ENCODE assay signal across 1 cellular context in the genomic region with DNA sequence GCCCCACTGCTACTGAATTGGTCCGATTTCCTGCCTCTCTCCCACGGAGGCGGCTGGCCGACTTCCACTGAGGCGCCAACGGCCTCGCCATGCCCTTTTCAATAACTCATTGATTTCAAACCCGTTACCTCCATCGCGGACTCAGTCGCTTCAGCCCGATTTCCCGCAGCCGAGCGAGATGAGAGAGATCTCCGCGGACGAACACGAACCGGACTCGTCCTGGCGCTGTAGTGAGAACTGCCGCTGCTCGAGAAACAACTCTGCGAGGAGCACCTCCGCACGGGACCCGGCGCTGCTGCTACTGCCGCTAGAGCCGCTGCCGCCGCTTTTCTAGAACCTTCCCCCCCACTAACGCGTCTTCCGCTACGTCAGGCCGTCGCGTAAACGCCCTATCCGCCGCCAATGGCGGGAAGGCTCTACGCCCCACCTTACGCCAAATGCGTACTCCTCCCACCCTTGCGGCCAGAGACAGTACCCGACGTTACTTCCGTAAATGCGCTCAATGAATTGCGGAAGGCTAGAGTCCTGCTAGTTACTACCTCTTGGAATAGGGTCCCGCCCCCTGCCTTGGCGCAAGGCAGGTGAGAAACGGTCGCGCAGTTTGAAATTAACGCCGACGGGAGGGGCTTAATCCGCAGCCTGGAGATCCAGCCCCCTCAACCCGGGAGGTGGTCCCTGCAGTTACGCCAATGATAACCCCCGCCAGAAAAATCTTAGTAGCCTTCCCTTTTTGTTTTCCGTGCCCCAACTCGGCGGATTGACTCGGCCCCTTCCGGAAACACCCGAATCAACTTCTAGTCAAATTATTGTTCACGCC.
TF ChIP-seq lines count a peak whose summit lies in the region.

A gene (minus strand): TSS at position 303 of the 817 bp plus-strand sequence. CDS start 169 bp downstream, at position 134.

TF ChIP-seq in K562, 482 proteins besides CTCF, POLR2A, EP300 and RAD21 (continued from another document and continues in another):
- TF ChIP-seq, protein P1, sequence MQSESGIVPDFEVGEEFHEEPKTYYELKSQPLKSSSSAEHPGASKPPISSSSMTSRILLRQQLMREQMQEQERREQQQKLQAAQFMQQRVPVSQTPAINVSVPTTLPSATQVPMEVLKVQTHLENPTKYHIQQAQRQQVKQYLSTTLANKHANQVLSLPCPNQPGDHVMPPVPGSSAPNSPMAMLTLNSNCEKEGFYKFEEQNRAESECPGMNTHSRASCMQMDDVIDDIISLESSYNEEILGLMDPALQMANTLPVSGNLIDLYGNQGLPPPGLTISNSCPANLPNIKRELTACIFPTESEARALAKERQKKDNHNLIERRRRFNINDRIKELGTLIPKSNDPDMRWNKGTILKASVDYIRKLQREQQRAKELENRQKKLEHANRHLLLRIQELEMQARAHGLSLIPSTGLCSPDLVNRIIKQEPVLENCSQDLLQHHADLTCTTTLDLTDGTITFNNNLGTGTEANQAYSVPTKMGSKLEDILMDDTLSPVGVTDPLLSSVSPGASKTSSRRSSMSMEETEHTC (IDR thresholded peaks at IDR 0.05), result no peak; the same call in 1 of the 2 replicates
- TF ChIP-seq ASH1L (IDR thresholded peaks at IDR 0.05; ENCODE audit: borderline replicate concordance, low read depth, partially characterized antibody) (peak; percentile 82), ZBTB17 (CRISPR knock-in tag; IDR thresholded peaks at IDR 0.05) (no peak), NR2F6 (CRISPR knock-in tag; IDR thresholded peaks at IDR 0.05) (no peak), ZKSCAN3 (CRISPR knock-in tag; IDR thresholded peaks at IDR 0.05) (no peak), HSF4 (CRISPR knock-in tag; IDR thresholded peaks at IDR 0.05; ENCODE audit: borderline replicate concordance) (no peak), HNRNPH1 (optimal IDR thresholded peaks at IDR 0.05; ENCODE audit: low read depth, low read length) (peak; percentile 96), ADNP (tag; IDR thresholded peaks at IDR 0.05) (no peak), KHSRP (IDR thresholded peaks at IDR 0.05) (no peak), PTTG1 (tag; IDR thresholded peaks at IDR 0.05; ENCODE audit: low read depth) (no peak), CSDE1 (IDR thresholded peaks at IDR 0.05) (peak in 1 of 2 experiments; percentile 80; a peak in 2 of 4 replicates), HNRNPL (IDR thresholded peaks at IDR 0.05; ENCODE audit: low read depth, low read length) (peak; percentile 99), TARDBP (IDR thresholded peaks at IDR 0.05) (no peak), MYC (IDR thresholded peaks at IDR 0.05; ENCODE audit: low read depth, low read length) (no peak), MYC (CRISPR knock-in tag; IDR thresholded peaks at IDR 0.05; ENCODE audit: borderline replicate concordance, low read depth) (peak; percentile 78; the same call in 1 of the 2 replicates), XRCC3 (IDR thresholded peaks at IDR 0.05) (no peak), KLF13 (tag; IDR thresholded peaks at IDR 0.05; ENCODE audit: borderline replicate concordance, low read depth) (peak; percentile 96), NFRKB (IDR thresholded peaks at IDR 0.05; ENCODE audit: low read depth) (peak; percentile 71), KLF1 (tag; IDR thresholded peaks at IDR 0.05) (peak; percentile 88), ZNF589 (CRISPR knock-in tag; IDR thresholded peaks at IDR 0.05; ENCODE audit: low read depth) (no peak), GTF2F1 (IDR thresholded peaks at IDR 0.05; ENCODE audit: low read depth, low read length) (peak; percentile 93), TCF3 (CRISPR knock-in tag; IDR thresholded peaks at IDR 0.05) (no peak), EHMT2 (IDR thresholded peaks at IDR 0.05) (no peak), IFI16 (CRISPR knock-in tag; IDR thresholded peaks at IDR 0.05) (no peak), HCFC1 (IDR thresholded peaks at IDR 0.05; ENCODE audit: low read depth, low read length) (peak; percentile 50; the same call in 1 of the 2 replicates), ZNF830 (CRISPR knock-in tag; IDR thresholded peaks at IDR 0.05) (no peak), NELFE (IDR thresholded peaks at IDR 0.05; ENCODE audit: insufficient read depth, insufficient read length) (peak; percentile 73), HEY1 (CRISPR knock-in tag; IDR thresholded peaks at IDR 0.05; ENCODE audit: borderline replicate concordance) (peak; percentile 16; the same call in 1 of the 2 replicates), ZNF584 (CRISPR knock-in tag; IDR thresholded peaks at IDR 0.05; ENCODE audit: low read depth) (no peak), HDGF (IDR thresholded peaks at IDR 0.05) (no peak), DNMT1 (IDR thresholded peaks at IDR 0.05) (0 out of 2 replicates have a peak, but pooled peaks have one; percentile 68), ZNF124 (CRISPR knock-in tag; IDR thresholded peaks at IDR 0.05) (no peak), ELF1 (tag; IDR thresholded peaks at IDR 0.05) (peak; percentile 70; the same call in 1 of the 2 replicates), ZNF217 (CRISPR knock-in tag; IDR thresholded peaks at IDR 0.05) (no peak), CHD1 (IDR thresholded peaks at IDR 0.05; ENCODE audit: low read length) (peak; percentile 71)
- TF ChIP-seq, protein P2, sequence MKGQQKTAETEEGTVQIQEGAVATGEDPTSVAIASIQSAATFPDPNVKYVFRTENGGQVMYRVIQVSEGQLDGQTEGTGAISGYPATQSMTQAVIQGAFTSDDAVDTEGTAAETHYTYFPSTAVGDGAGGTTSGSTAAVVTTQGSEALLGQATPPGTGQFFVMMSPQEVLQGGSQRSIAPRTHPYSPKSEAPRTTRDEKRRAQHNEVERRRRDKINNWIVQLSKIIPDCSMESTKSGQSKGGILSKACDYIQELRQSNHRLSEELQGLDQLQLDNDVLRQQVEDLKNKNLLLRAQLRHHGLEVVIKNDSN (CRISPR knock-in tag; IDR thresholded peaks at IDR 0.05), result no peak
- TF ChIP-seq, protein P3, sequence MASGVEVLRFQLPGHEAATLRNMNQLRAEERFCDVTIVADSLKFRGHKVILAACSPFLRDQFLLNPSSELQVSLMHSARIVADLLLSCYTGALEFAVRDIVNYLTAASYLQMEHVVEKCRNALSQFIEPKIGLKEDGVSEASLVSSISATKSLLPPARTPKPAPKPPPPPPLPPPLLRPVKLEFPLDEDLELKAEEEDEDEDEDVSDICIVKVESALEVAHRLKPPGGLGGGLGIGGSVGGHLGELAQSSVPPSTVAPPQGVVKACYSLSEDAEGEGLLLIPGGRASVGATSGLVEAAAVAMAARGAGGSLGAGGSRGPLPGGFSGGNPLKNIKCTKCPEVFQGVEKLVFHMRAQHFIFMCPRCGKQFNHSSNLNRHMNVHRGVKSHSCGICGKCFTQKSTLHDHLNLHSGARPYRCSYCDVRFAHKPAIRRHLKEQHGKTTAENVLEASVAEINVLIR (CRISPR knock-in tag; IDR thresholded peaks at IDR 0.05), result peak; percentile 63; the same call in 1 of the 2 replicates
- TF ChIP-seq, protein P4, sequence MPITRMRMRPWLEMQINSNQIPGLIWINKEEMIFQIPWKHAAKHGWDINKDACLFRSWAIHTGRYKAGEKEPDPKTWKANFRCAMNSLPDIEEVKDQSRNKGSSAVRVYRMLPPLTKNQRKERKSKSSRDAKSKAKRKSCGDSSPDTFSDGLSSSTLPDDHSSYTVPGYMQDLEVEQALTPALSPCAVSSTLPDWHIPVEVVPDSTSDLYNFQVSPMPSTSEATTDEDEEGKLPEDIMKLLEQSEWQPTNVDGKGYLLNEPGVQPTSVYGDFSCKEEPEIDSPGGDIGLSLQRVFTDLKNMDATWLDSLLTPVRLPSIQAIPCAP (CRISPR knock-in tag; IDR thresholded peaks at IDR 0.05; ENCODE audit: borderline replicate concordance), result 0 out of 2 replicates have a peak, but pooled peaks have one; percentile 16
- TF ChIP-seq, protein P5, sequence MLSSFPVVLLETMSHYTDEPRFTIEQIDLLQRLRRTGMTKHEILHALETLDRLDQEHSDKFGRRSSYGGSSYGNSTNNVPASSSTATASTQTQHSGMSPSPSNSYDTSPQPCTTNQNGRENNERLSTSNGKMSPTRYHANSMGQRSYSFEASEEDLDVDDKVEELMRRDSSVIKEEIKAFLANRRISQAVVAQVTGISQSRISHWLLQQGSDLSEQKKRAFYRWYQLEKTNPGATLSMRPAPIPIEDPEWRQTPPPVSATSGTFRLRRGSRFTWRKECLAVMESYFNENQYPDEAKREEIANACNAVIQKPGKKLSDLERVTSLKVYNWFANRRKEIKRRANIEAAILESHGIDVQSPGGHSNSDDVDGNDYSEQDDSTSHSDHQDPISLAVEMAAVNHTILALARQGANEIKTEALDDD (IDR thresholded peaks at IDR 0.05), result 0 out of 2 replicates have a peak, but pooled peaks have one; percentile 50
- TF ChIP-seq, protein P6, sequence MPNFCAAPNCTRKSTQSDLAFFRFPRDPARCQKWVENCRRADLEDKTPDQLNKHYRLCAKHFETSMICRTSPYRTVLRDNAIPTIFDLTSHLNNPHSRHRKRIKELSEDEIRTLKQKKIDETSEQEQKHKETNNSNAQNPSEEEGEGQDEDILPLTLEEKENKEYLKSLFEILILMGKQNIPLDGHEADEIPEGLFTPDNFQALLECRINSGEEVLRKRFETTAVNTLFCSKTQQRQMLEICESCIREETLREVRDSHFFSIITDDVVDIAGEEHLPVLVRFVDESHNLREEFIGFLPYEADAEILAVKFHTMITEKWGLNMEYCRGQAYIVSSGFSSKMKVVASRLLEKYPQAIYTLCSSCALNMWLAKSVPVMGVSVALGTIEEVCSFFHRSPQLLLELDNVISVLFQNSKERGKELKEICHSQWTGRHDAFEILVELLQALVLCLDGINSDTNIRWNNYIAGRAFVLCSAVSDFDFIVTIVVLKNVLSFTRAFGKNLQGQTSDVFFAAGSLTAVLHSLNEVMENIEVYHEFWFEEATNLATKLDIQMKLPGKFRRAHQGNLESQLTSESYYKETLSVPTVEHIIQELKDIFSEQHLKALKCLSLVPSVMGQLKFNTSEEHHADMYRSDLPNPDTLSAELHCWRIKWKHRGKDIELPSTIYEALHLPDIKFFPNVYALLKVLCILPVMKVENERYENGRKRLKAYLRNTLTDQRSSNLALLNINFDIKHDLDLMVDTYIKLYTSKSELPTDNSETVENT (CRISPR knock-in tag; IDR thresholded peaks at IDR 0.05), result peak; percentile 98
- TF ChIP-seq, protein P7, sequence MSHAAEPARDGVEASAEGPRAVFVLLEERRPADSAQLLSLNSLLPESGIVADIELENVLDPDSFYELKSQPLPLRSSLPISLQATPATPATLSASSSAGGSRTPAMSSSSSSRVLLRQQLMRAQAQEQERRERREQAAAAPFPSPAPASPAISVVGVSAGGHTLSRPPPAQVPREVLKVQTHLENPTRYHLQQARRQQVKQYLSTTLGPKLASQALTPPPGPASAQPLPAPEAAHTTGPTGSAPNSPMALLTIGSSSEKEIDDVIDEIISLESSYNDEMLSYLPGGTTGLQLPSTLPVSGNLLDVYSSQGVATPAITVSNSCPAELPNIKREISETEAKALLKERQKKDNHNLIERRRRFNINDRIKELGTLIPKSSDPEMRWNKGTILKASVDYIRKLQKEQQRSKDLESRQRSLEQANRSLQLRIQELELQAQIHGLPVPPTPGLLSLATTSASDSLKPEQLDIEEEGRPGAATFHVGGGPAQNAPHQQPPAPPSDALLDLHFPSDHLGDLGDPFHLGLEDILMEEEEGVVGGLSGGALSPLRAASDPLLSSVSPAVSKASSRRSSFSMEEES (CRISPR knock-in tag; IDR thresholded peaks at IDR 0.05), result no peak; the same call in 1 of the 2 replicates
- TF ChIP-seq, protein P8, sequence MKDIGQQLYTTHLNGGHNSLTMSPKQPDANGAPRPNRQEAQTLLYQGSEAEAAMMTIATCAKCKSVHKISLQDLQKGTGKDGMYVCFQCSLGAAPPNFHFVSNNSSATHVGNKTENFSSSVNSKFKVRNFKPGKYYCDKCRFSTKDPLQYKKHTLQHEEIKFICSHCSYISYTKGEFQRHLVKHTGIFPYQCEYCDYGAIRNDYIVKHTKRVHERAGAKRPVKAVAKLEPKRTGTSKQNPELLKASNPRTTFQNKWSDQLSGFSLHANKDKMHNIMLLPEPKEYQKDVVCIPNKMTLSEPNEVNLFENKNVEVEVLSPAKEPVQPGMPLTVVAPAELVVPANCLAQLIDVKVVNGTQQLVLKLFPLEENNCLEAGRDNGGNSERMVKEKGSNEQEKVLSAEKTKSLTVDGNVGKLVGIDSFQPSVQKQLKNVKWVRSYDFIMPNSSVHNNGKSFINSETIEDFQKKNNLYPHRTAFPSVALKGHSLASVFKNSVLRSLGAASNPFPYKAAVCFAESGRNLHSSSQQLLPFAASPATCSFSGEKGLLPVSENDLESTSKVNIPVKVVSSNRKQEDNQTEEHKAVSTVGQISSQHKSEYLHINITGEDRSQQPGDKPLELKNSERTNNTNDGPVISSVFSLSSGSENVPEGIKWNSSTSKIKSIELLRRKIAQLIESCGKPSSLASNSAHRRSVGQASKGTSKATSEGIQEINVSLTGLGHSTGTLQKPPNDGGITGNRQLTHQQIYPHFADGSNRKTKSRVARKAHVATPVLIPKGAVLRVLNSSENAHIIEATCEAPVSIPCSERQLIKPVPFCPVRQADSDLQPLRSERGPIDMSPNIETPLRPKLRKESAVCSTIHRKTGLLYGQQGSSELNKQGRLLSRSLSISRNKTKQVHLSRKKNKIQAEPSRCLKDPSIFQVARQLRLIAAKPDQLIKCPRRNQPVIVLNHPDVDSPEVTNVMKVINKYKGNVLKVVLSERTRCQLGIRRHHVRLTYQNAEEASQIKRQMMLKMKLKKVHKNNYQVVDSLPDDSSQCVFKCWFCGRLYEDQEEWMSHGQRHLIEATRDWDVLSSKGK (CRISPR knock-in tag; IDR thresholded peaks at IDR 0.05), result no peak
